ENCODE assay signal across 8 cellular contexts in genomic region chr9:129619787-129620668, GRCh38. TPM values are rescaled to one million over a fixed set of nuclear protein-coding genes. Genes with fewer than 3 reads are reported as not detected.
DNase-seq lines count a peak whose midpoint lies in the region; ATAC-seq, FAIRE-seq and TF ChIP-seq lines count a peak whose summit lies in the region.

No MANE protein-coding gene starts in this region.

- H3K4me1 ChIP-seq in astrocyte (ENCODE audit: insufficient read depth, low read length) (peaks cover 19% of the 10 kb centered on the region), stomach smooth muscle (ENCODE audit: control insufficient read depth, insufficient read depth, low read length) (peaks cover 14% of the 10 kb centered on the region)

- peak overlapping the region; percentile 88 for H3K4me2 ChIP-seq in astrocyte (ENCODE audit: low read length)

- no peaks in the 10 kb centered on the region for H4K20me1 ChIP-seq in astrocyte (ENCODE audit: insufficient read depth, low read length)

- peaks cover 34% of the 10 kb centered on the region for H3K27me3 Mint-ChIP-seq in activated CD8-positive, alpha-beta memory T cell treated with anti-CD3 and anti-CD28 coated beads, Interleukin-2, amount 10 ng/mL, durations not matched to agents 7 days and 5 days
- H3K27me3 Mint-ChIP-seq in astrocyte (ENCODE audit: low read depth, unreplicated experiment) (peaks cover 5% of the 10 kb centered on the region), immature natural killer cell (ENCODE audit: low read depth in 3 of 3) (peaks cover 13 to 21% (median 18%) of the 10 kb centered on the region in 3 donors)

- H3K27me3 ChIP-seq in astrocyte (ENCODE audit: insufficient read depth, low read length) (no peaks in the 10 kb centered on the region), stomach smooth muscle (ENCODE audit: control insufficient read depth in 1 of 2, insufficient read depth in 2 of 2, low read length in 2 of 2) (no peaks in the 10 kb centered on the region)

- peak overlapping the region; percentile 55 for H3K4me3 ChIP-seq in astrocyte (ENCODE audit: insufficient read depth, low read depth, low read length)
- peak overlapping the region; percentile 60 to 71 for H3K4me3 ChIP-seq in stomach smooth muscle (ENCODE audit: low read length in 2 of 2)

- H3K27ac ChIP-seq in astrocyte (ENCODE audit: low read depth, low read length), result no peak overlapping the region
- H3K27ac ChIP-seq in stomach smooth muscle (ENCODE audit: low read length), result no peak overlapping the region

- peak; percentile 28 for ATAC-seq in activated CD8-positive, alpha-beta memory T cell treated with anti-CD3 and anti-CD28 coated beads, Interleukin-2, amount 10 ng/mL, durations not matched to agents 7 days and 5 days
- no peak for ATAC-seq in HG02970 (IDR thresholded peaks at IDR 0.05; ENCODE audit: low FRiP score, unreplicated experiment)

- DNase-seq in activated CD8-positive, alpha-beta memory T cell treated with anti-CD3 and anti-CD28 coated beads, Interleukin-2, amount 10 ng/mL, durations not matched to agents 7 days and 5 days, result no peak
- DNase-seq in activated CD8-positive, alpha-beta memory T cell treated with anti-CD3 and anti-CD28 coated beads for 24 hours, result no peak
- DNase-seq in astrocyte (ENCODE audit: low read depth) (peak; percentile 21), immature natural killer cell (no peak), NCI-H2081 (lab: John Stamatoyannopoulos, UW) (no peak)
- DNase-seq in activated CD4-positive, CD25-positive, alpha-beta regulatory T cell (lab: John Stamatoyannopoulos, UW), result no peak

- FAIRE-seq in astrocyte (lab: Jason Lieb, UNC), result no peak

- no peaks in the 10 kb centered on the region for H3K79me2 ChIP-seq in astrocyte (ENCODE audit: insufficient read depth, low read length)

- H3K36me3 ChIP-seq in astrocyte (ENCODE audit: insufficient read depth, low read length), result no peaks in the 10 kb centered on the region
- H3K36me3 ChIP-seq in stomach smooth muscle (ENCODE audit: control insufficient read depth in 2 of 2, insufficient read depth in 2 of 2, low read length in 2 of 2), result no peaks in the 10 kb centered on the region

- no peak overlapping the region for H3K27ac Mint-ChIP-seq in activated CD8-positive, alpha-beta memory T cell treated with anti-CD3 and anti-CD28 coated beads, Interleukin-2, amount 10 ng/mL, durations not matched to agents 7 days and 5 days
- H3K27ac Mint-ChIP-seq in astrocyte (ENCODE audit: unreplicated experiment) (no peak overlapping the region), immature natural killer cell (no peak overlapping the region)

- H3K9me3 ChIP-seq in astrocyte (ENCODE audit: insufficient read depth, low read depth, low read length) (no peaks in the 10 kb centered on the region), stomach smooth muscle (ENCODE audit: control insufficient read depth in 2 of 2, low read length in 2 of 2) (no peaks in the 10 kb centered on the region)

- no peaks in the 10 kb centered on the region for H3K9me3 Mint-ChIP-seq in activated CD8-positive, alpha-beta memory T cell treated with anti-CD3 and anti-CD28 coated beads, Interleukin-2, amount 10 ng/mL, durations not matched to agents 7 days and 5 days (ENCODE audit: low read depth)
- no peaks in the 10 kb centered on the region for H3K9me3 Mint-ChIP-seq in astrocyte (ENCODE audit: unreplicated experiment)
- no peaks in the 10 kb centered on the region for H3K9me3 Mint-ChIP-seq in immature natural killer cell

- TF ChIP-seq CTCF in astrocyte (IDR thresholded peaks at IDR 0.05; ENCODE audit: insufficient read depth, low read depth, low read length), result no peak

- CTCF ChIA-PET in activated CD8-positive, alpha-beta memory T cell treated with anti-CD3 and anti-CD28 coated beads, Interleukin-2, amount 10 ng/mL, durations not matched to agents 7 days and 5 days (lab: Charles Lee), result interaction anchor here (0.8 to 8.3 kb wide), 7 partner anchors 9 to 484 kb away, joined by 3 to 214 read pairs (median 4); no protein-coding TSS in a partner anchor

- peaks cover 4% of the 10 kb centered on the region for H3K36me3 Mint-ChIP-seq in activated CD8-positive, alpha-beta memory T cell treated with anti-CD3 and anti-CD28 coated beads, Interleukin-2, amount 10 ng/mL, durations not matched to agents 7 days and 5 days
- H3K36me3 Mint-ChIP-seq in astrocyte (ENCODE audit: low read depth, unreplicated experiment), result no peaks in the 10 kb centered on the region
- H3K36me3 Mint-ChIP-seq in immature natural killer cell, result peaks cover 0 to 4% (median 0%) of the 10 kb centered on the region in 3 donors

- H3K4me1 Mint-ChIP-seq in activated CD8-positive, alpha-beta memory T cell treated with anti-CD3 and anti-CD28 coated beads, Interleukin-2, amount 10 ng/mL, durations not matched to agents 7 days and 5 days, result peaks cover 16% of the 10 kb centered on the region
- H3K4me1 Mint-ChIP-seq in astrocyte (ENCODE audit: low read depth, unreplicated experiment) (peaks cover 10% of the 10 kb centered on the region), immature natural killer cell (peaks cover 11 to 24% of the 10 kb centered on the region in 2 donors)

- H2AFZ ChIP-seq in astrocyte (ENCODE audit: low read depth, low read length), result peak overlapping the region; percentile 80

- H3K9ac ChIP-seq in astrocyte (ENCODE audit: low read length) (peak overlapping the region; percentile 67), stomach smooth muscle (ENCODE audit: low read length in 2 of 2) (peak overlapping the region; percentile 47 to 48)

- no peak overlapping the region for H3K4me3 Mint-ChIP-seq in activated CD8-positive, alpha-beta memory T cell treated with anti-CD3 and anti-CD28 coated beads, Interleukin-2, amount 10 ng/mL, durations not matched to agents 7 days and 5 days
- peak overlapping the region; percentile 52 for H3K4me3 Mint-ChIP-seq in astrocyte (ENCODE audit: unreplicated experiment)
- H3K4me3 Mint-ChIP-seq in immature natural killer cell, result peak overlapping the region; percentile 2 to 45 (median 10)

RNA-seq across cellular contexts. Expression of gene C9orf50, which starts 0.9 kb away (rescaled TPM):
- total RNA-seq in activated CD8-positive, alpha-beta memory T cell treated with anti-CD3 and anti-CD28 coated beads, Interleukin-2, amount 10 ng/mL, durations not matched to agents 7 days and 5 days, result not detected
- 0.41 TPM in 1 of 2 replicates, not detected in the other for total RNA-seq in astrocyte
- polyA plus RNA-seq in immature natural killer cell, result not detected

RNA-seq across cellular contexts. Expression of gene NTMT1, which starts 5.9 kb away (rescaled TPM):
- 10 to 100 TPM; 37.2 to 46.2 TPM for total RNA-seq in activated CD8-positive, alpha-beta memory T cell treated with anti-CD3 and anti-CD28 coated beads, Interleukin-2, amount 10 ng/mL, durations not matched to agents 7 days and 5 days
- 54.0 and 55.1 TPM in 2 replicates for total RNA-seq in astrocyte
- polyA plus RNA-seq in immature natural killer cell, result 10 to 100 TPM; 33.8 to 41.3 (median 35.8) TPM

RNA-seq across cellular contexts. Expression of gene ASB6, which starts 21.9 kb away (rescaled TPM):
- total RNA-seq in activated CD8-positive, alpha-beta memory T cell treated with anti-CD3 and anti-CD28 coated beads, Interleukin-2, amount 10 ng/mL, durations not matched to agents 7 days and 5 days, result 10 to 100 TPM; 25.0 to 26.4 TPM
- total RNA-seq in astrocyte, result 21.7 and 24.3 TPM in 2 replicates
- polyA plus RNA-seq in immature natural killer cell, result 10 to 100 TPM; 13.9 to 26.6 (median 19.9) TPM

RNA-seq across cellular contexts. Expression of gene PRRX2, which starts 45.4 kb away (rescaled TPM):
- under 1 TPM in 1 of 2 experiments, not detected in 1; 0.28 TPM for total RNA-seq in activated CD8-positive, alpha-beta memory T cell treated with anti-CD3 and anti-CD28 coated beads, Interleukin-2, amount 10 ng/mL, durations not matched to agents 7 days and 5 days
- total RNA-seq in astrocyte, result not detected in 2 replicates
- under 1 TPM in 1 of 3 donors, not detected in 2; 0.18 TPM for polyA plus RNA-seq in immature natural killer cell
